13 cellular contexts compared by ENCODE assay signal in genomic region chr2:195468771-195469170, GRCh38.
DNase-seq lines count a peak whose midpoint lies in the region; ATAC-seq and TF ChIP-seq lines count a peak whose summit lies in the region.
"Had no signal": no experiment of that assay in that cellular context is flagged by ENCODE, and none has a peak within 500 bp of the region (broad histone marks: within the 10 kb centered on the region; RNA-seq: fewer than 3 reads in every experiment).

No MANE protein-coding gene starts in this region.

- DNase-seq in GM10248 (ENCODE audit: extremely low spot score) (peak; percentile 18), SK-N-DZ (ENCODE audit: low spot score) (no peak), PC-9 (no peak), erythroblast (lab: John Stamatoyannopoulos, UW) (no peak), cerebellum (ENCODE audit: low spot score) (no peak)
- DNase-seq: brain microvascular endothelial cell; H7; naive thymus-derived CD8-positive, alpha-beta T cell; NK-92 treated with Interleukin-12 subunit alpha and Interleukin-12 subunit beta, amount 100 ng/mL, for 24 hours had no signal

- TF ChIP-seq POLR2A in erythroblast (IDR thresholded peaks at IDR 0.05; ENCODE audit: low read length) = no peak

- H3K9me3 ChIP-seq in PC-9 (ENCODE audit: insufficient read depth, low read depth) = no peaks in the 10 kb centered on the region

- intact Hi-C loops in PC-9 (cut with micrococcal nuclease; ENCODE audit: unreplicated experiment) = no loop called here

- H3K79me2 ChIP-seq in PC-9 (ENCODE audit: low read depth) = no peaks in the 10 kb centered on the region

- no peak overlapping the region for H2AFZ ChIP-seq in PC-9

- CTCF ChIA-PET in GM10248 (lab: Yijun Ruan, JAX) = interaction anchor here (1.3 kb wide), 1 partner anchor 30 kb away, joined by 3 read pairs; no protein-coding TSS in a partner anchor
- CTCF ChIA-PET in PC-9 (lab: Charles Lee) = no interaction called here

- H4K20me1 ChIP-seq in PC-9 (ENCODE audit: insufficient read depth) = no peaks in the 10 kb centered on the region

- H3F3A ChIP-seq in PC-9 (ENCODE audit: insufficient read depth, low read depth) = no peaks in the 10 kb centered on the region

- no peaks in the 10 kb centered on the region for H3K9me2 ChIP-seq in PC-9 (ENCODE audit: insufficient read depth)

- no peak overlapping the region for H3K27ac ChIP-seq in PC-9
- H3K27ac ChIP-seq: brain microvascular endothelial cell had no signal

- no peak overlapping the region for H3K4me2 ChIP-seq in PC-9

- no peak overlapping the region for H3K4me3 ChIP-seq in PC-9

- ATAC-seq in GM19397 (IDR thresholded peaks at IDR 0.05; ENCODE audit: unreplicated experiment) (peak; percentile 49), HG02840 (IDR thresholded peaks at IDR 0.05; ENCODE audit: low FRiP score, unreplicated experiment) (peak; percentile 65), HG03520 (IDR thresholded peaks at IDR 0.05; ENCODE audit: unreplicated experiment) (peak; percentile 82)
- ATAC-seq: esophagus mucosa; naive thymus-derived CD8-positive, alpha-beta T cell had no signal

- no peak for TF ChIP-seq CTCF in GM10248 (IDR thresholded peaks at IDR 0.05; ENCODE audit: control extremely low read depth, extremely low read depth, low read depth, missing control alignments)
- no peak for TF ChIP-seq CTCF in PC-9 (conservative IDR thresholded peaks at IDR 0.05)

- no peaks in the 10 kb centered on the region for H3K4me1 ChIP-seq in PC-9 (replicated peaks; ENCODE audit: insufficient read depth)

- no peaks in the 10 kb centered on the region for H3K27me3 ChIP-seq in PC-9 (ENCODE audit: insufficient read depth, low read depth)
- H3K27me3 ChIP-seq: brain microvascular endothelial cell had no signal

- no peaks in the 10 kb centered on the region for H3K36me3 ChIP-seq in PC-9 (ENCODE audit: low read depth)
- H3K36me3 ChIP-seq: brain microvascular endothelial cell had no signal

- BruUV-seq in PC-9 (replicated peaks; lab: Mats Ljungman, UMichigan) = no TSS peak

- POLR2A ChIA-PET in GM10248 (lab: Yijun Ruan, JAX) (no interaction called here), PC-9 (lab: Charles Lee; ENCODE audit: unreplicated experiment) (no interaction called here)
